8 cellular contexts compared by ENCODE assay signal in genomic region chr12:100141998-100142850, GRCh38. TPM values are rescaled to one million over a fixed set of nuclear protein-coding genes. Genes with fewer than 3 reads are reported as not detected.
DNase-seq lines count a peak whose midpoint lies in the region; ATAC-seq and TF ChIP-seq lines count a peak whose summit lies in the region.

No MANE protein-coding gene starts in this region.

- no peak for TF ChIP-seq EP300 in suprapubic skin (IDR thresholded peaks at IDR 0.05)

- POLR2A ChIA-PET in AG04449 (lab: Yijun Ruan, JAX), result interaction anchor here (0.6 kb wide), 1 partner anchor 374 kb away, joined by 5 read pairs; no protein-coding TSS in a partner anchor

- peaks cover 39% of the 10 kb centered on the region for H3K4me1 ChIP-seq in suprapubic skin

- peak overlapping the region; percentile 86 to 99 (median 94) for H3K27ac Mint-ChIP-seq in naive B cell

- TF ChIP-seq POLR2A in suprapubic skin (IDR thresholded peaks at IDR 0.05), result peak in 1 of 2 donors; percentile 70

- peaks cover 30 to 42% (median 41%) of the 10 kb centered on the region in 3 donors for H3K4me1 Mint-ChIP-seq in naive B cell

- TF ChIP-seq CTCF in AG04449 (IDR thresholded peaks at IDR 0.05; ENCODE audit: insufficient read depth, low read length, missing control alignments), result no peak
- TF ChIP-seq CTCF in suprapubic skin (IDR thresholded peaks at IDR 0.05), result no peak

- CTCF ChIA-PET in AG04449 (lab: Yijun Ruan, JAX), result no interaction called here

- peak overlapping the region; percentile 100 for H3K27ac ChIP-seq in suprapubic skin

- H3K36me3 ChIP-seq in suprapubic skin, result no peaks in the 10 kb centered on the region

- no peaks in the 10 kb centered on the region for H3K9me3 ChIP-seq in suprapubic skin

- peak; percentile 27 for ATAC-seq in GM18519 (IDR thresholded peaks at IDR 0.05; ENCODE audit: low FRiP score, unreplicated experiment)
- ATAC-seq in HG03025 (IDR thresholded peaks at IDR 0.05; ENCODE audit: low FRiP score, unreplicated experiment), result peak; percentile 43
- peak; percentile 70 for ATAC-seq in esophagus mucosa
- ATAC-seq in naive B cell (ENCODE audit: low read depth in 2 of 2), result peak; percentile 43 to 44

- H3K27me3 Mint-ChIP-seq in naive B cell, result no peaks in the 10 kb centered on the region

- no peak for DNase-seq in AG04449 (ENCODE audit: low read depth, low spot score)
- peak; percentile 59 for DNase-seq in NCI-H345 (lab: John Stamatoyannopoulos, UW)
- peak; percentile 8 for DNase-seq in activated CD8-positive, alpha-beta memory T cell treated with anti-CD3 and anti-CD28 coated beads, Interleukin-2, amount 50 U/mL, for 24 hours (ENCODE audit: extremely low read depth)
- no peak for DNase-seq in naive B cell
- DNase-seq in suprapubic skin (ENCODE audit: low spot score in 2 of 2), result peak in 1 of 2 donors; percentile 71

- H3K36me3 Mint-ChIP-seq in naive B cell, result no peaks in the 10 kb centered on the region

- under 1% methylated on average over 22 of the region's 86 CpGs for WGBS in suprapubic skin

- no peaks in the 10 kb centered on the region for H3K9me3 Mint-ChIP-seq in naive B cell

- H3K4me3 ChIP-seq in AG04449 (ENCODE audit: low read depth, low read length) (peak overlapping the region; percentile 91), suprapubic skin (peak overlapping the region; percentile 100)

- H3K4me3 Mint-ChIP-seq in naive B cell, result peak overlapping the region; percentile 84 to 99 (median 96)

- no peaks in the 10 kb centered on the region for H3K27me3 ChIP-seq in suprapubic skin

RNA-seq across cellular contexts. Expression of gene BLTP3B, which starts 0.5 kb away (rescaled TPM):
- total RNA-seq in esophagus mucosa (13.5 TPM), suprapubic skin (10 to 100 TPM; 18.6 to 27.3 (median 22.2) TPM)
- polyA plus RNA-seq in naive B cell (ENCODE audit: low read depth in 6 of 6), result 10 to 100 TPM; 19.9 to 34.6 (median 25.0) TPM

RNA-seq across cellular contexts. Expression of gene ACTR6, which starts 58.4 kb away (rescaled TPM):
- total RNA-seq in esophagus mucosa (20.4 TPM), suprapubic skin (10 to 100 TPM; 10.6 to 36.6 (median 11.7) TPM)
- 10 to 100 TPM; 29.3 to 40.0 (median 34.9) TPM for polyA plus RNA-seq in naive B cell (ENCODE audit: low read depth in 6 of 6)

Comparison
In these comparisons a context has a peak if more than half of its experiments do, and no peak if none do; other contexts are left out.
1. DNase-seq: peak in NCI-H345 (single experiment) and activated CD8-positive, alpha-beta memory T cell treated with anti-CD3 and anti-CD28 coated beads, Interleukin-2, amount 50 U/mL, for 24 hours (single experiment); none in AG04449 (single experiment) and naive B cell (single experiment).
2. Peak in every context shown above with its lines, with median percentiles within 50 percentile points of each other: ATAC-seq.